In genomic region chr1:231964241-231964640, GRCh38 we compare ENCODE assay signal across 14 cellular contexts.
DNase-seq lines count a peak whose midpoint lies in the region.
"Had no signal": no experiment of that assay in that cellular context is flagged by ENCODE, and none has a peak within 500 bp of the region (broad histone marks: within the 10 kb centered on the region; RNA-seq: fewer than 3 reads in every experiment).

No MANE protein-coding gene starts in this region.

- H3K23ac ChIP-seq in trophoblast cell (ENCODE audit: low read length), result no peak overlapping the region

- no peaks in the 10 kb centered on the region for H3K79me1 ChIP-seq in trophoblast cell (ENCODE audit: low read length)

- no peak overlapping the region for H3K14ac ChIP-seq in trophoblast cell (ENCODE audit: low read length)

- H3K4ac ChIP-seq in trophoblast cell (ENCODE audit: low read depth, low read length), result no peak overlapping the region

- H3K36me3 ChIP-seq in trophoblast cell (ENCODE audit: control insufficient read depth in 1 of 2, insufficient read depth in 2 of 2, low read length in 2 of 2), result no peaks in the 10 kb centered on the region

- no peaks in the 10 kb centered on the region for H3K27me3 ChIP-seq in trophoblast cell (ENCODE audit: insufficient read depth, low read length)

- no peak overlapping the region for H2BK12ac ChIP-seq in trophoblast cell (ENCODE audit: low read length)

- no peak overlapping the region for H2AFZ ChIP-seq in trophoblast cell (ENCODE audit: insufficient read depth, low read length, poor library complexity)
- H2AFZ ChIP-seq: GM23338 had no signal

- H3K18ac ChIP-seq in trophoblast cell (ENCODE audit: low read length), result no peak overlapping the region

- no peak overlapping the region for H4K91ac ChIP-seq in trophoblast cell (ENCODE audit: low read depth, low read length)

- H4K8ac ChIP-seq in trophoblast cell (ENCODE audit: low read depth, low read length), result no peak overlapping the region

- no peak overlapping the region for H3K9ac ChIP-seq in trophoblast cell (ENCODE audit: low read length)

- no peak overlapping the region for H2BK5ac ChIP-seq in trophoblast cell (ENCODE audit: low read depth, low read length, poor library complexity)

- DNase-seq in DMS53 treated with DMSO at 0.1 percent for 48 hours (lab: John Stamatoyannopoulos, UW; ENCODE audit: unreplicated experiment), result peak; percentile 23
- peak; percentile 84 for DNase-seq in DMS79 treated with DMSO at 0.1 percent for 48 hours (lab: John Stamatoyannopoulos, UW)
- peak; percentile 40 for DNase-seq in NCI-H146 treated with DMSO at 0.1 percent for 48 hours (lab: John Stamatoyannopoulos, UW; ENCODE audit: unreplicated experiment)
- peak; percentile 4 to 9 for DNase-seq in trophoblast cell
- no peak for DNase-seq in C1 segment of cervical spinal cord (lab: John Stamatoyannopoulos, UW)
- no peak for DNase-seq in NK-92 (lab: John Stamatoyannopoulos, UW; ENCODE audit: unreplicated experiment)
- no peak for DNase-seq in NCI-H82 (lab: John Stamatoyannopoulos, UW)
- DNase-seq: ACHN; CD4-positive, alpha-beta memory T cell; DMS153; GF-D8; HCEC 1CT; KBM-7 had no signal

- H3K4me2 ChIP-seq in trophoblast cell (ENCODE audit: low read length), result no peak overlapping the region
- H3K4me2 ChIP-seq: GM23338 had no signal

- H3K9me3 ChIP-seq in trophoblast cell (ENCODE audit: insufficient read depth, low read depth, low read length), result peaks cover 2% of the 10 kb centered on the region

- no peak overlapping the region for H3K27ac ChIP-seq in trophoblast cell (ENCODE audit: low read depth, low read length)

- no peak overlapping the region for H4K12ac ChIP-seq in trophoblast cell (ENCODE audit: low read depth, low read length)

- no peak overlapping the region for H2AK5ac ChIP-seq in trophoblast cell (ENCODE audit: low read length)

- no peak overlapping the region for H2BK120ac ChIP-seq in trophoblast cell (ENCODE audit: insufficient read depth, low read length, poor library complexity)

- peaks cover 3% of the 10 kb centered on the region in 2 experiments for H3K4me1 ChIP-seq in trophoblast cell (ENCODE audit: control insufficient read depth in 1 of 2, insufficient read depth in 2 of 2, low read length in 2 of 2)

- no peaks in the 10 kb centered on the region for H3K79me2 ChIP-seq in trophoblast cell (ENCODE audit: control insufficient read depth, insufficient read depth, low read length, poor library complexity)

- no CpG with 5 or more reads among the region's 2 CpGs for WGBS in trophoblast cell (ENCODE audit: extremely low coverage, insufficient coverage, insufficient read length)

- no peak overlapping the region for H3K4me3 ChIP-seq in trophoblast cell (ENCODE audit: low read depth, low read length)
- H3K4me3 ChIP-seq: GM23338 had no signal

Comparison
In these comparisons a context has a peak if more than half of its experiments do, and no peak if none do; other contexts are left out.
1. DNase-seq: peak in DMS53 treated with DMSO at 0.1 percent for 48 hours (single experiment), DMS79 treated with DMSO at 0.1 percent for 48 hours (single experiment), NCI-H146 treated with DMSO at 0.1 percent for 48 hours (single experiment) and trophoblast cell (2 of 2); none in C1 segment of cervical spinal cord (0 of 14), NK-92 (single experiment) and NCI-H82 (single experiment).